In genomic region chr20:17538517-17539170, GRCh38 we compare ENCODE assay signal across 8 cellular contexts. TPM values are rescaled to one million over a fixed set of nuclear protein-coding genes. Genes with fewer than 3 reads are reported as not detected.
A peak's percentile ranks its signal among the peaks of the same experiment; 100 is the strongest.
DNase-seq lines count a peak whose midpoint lies in the region; ATAC-seq and TF ChIP-seq lines count a peak whose summit lies in the region.

No MANE protein-coding gene starts in this region.

- TF ChIP-seq CTCF in choroid plexus epithelial cell (conservative IDR thresholded peaks at IDR 0.05; ENCODE audit: low read depth, low read length) = no peak

- no peak overlapping the region for H3K4me3 ChIP-seq in choroid plexus epithelial cell (ENCODE audit: low read depth, low read length)

- ATAC-seq in GM19395 (IDR thresholded peaks at IDR 0.05; ENCODE audit: unreplicated experiment) = peak; percentile 65
- no peak for ATAC-seq in GM19324 (IDR thresholded peaks at IDR 0.05; ENCODE audit: low FRiP score, unreplicated experiment)
- ATAC-seq in GM18870 (IDR thresholded peaks at IDR 0.05; ENCODE audit: unreplicated experiment) = no peak

- peak; percentile 61 for DNase-seq in Daoy (ENCODE audit: low read depth)
- DNase-seq in HPDE6-E6E7 (ENCODE audit: extremely low spot score) = peak; percentile 25
- peak; percentile 29 for DNase-seq in choroid plexus epithelial cell (ENCODE audit: low read depth)
- DNase-seq in NCI-H510A treated with DMSO at 0.1 percent for 48 hours (lab: John Stamatoyannopoulos, UW) = no peak
- no peak for DNase-seq in activated naive CD4-positive, alpha-beta T cell treated with anti-CD3 and anti-CD28 coated beads, Interleukin-2, amount 50 U/mL, for 16 hours

RNA-seq across cellular contexts. Expression of gene BFSP1, which starts 7.5 kb away (rescaled TPM):
- 0.42 and 4.2 TPM in 2 replicates for total RNA-seq in Daoy (2014; rRNA removed; shearing (Covaris generic))

RNA-seq across cellular contexts. Expression of gene DSTN, which starts 31.2 kb away (rescaled TPM):
- 222 and 242 TPM in 2 replicates for total RNA-seq in Daoy (2014; rRNA removed; shearing (Covaris generic))

Comparison
In these comparisons a context has a peak if more than half of its experiments do, and no peak if none do; other contexts are left out.
1. DNase-seq: peak in Daoy (single experiment), HPDE6-E6E7 (single experiment) and choroid plexus epithelial cell (single experiment); none in NCI-H510A treated with DMSO at 0.1 percent for 48 hours (single experiment) and activated naive CD4-positive, alpha-beta T cell treated with anti-CD3 and anti-CD28 coated beads, Interleukin-2, amount 50 U/mL, for 16 hours (single experiment).